9 cellular contexts compared by ENCODE assay signal in the genomic region with DNA sequence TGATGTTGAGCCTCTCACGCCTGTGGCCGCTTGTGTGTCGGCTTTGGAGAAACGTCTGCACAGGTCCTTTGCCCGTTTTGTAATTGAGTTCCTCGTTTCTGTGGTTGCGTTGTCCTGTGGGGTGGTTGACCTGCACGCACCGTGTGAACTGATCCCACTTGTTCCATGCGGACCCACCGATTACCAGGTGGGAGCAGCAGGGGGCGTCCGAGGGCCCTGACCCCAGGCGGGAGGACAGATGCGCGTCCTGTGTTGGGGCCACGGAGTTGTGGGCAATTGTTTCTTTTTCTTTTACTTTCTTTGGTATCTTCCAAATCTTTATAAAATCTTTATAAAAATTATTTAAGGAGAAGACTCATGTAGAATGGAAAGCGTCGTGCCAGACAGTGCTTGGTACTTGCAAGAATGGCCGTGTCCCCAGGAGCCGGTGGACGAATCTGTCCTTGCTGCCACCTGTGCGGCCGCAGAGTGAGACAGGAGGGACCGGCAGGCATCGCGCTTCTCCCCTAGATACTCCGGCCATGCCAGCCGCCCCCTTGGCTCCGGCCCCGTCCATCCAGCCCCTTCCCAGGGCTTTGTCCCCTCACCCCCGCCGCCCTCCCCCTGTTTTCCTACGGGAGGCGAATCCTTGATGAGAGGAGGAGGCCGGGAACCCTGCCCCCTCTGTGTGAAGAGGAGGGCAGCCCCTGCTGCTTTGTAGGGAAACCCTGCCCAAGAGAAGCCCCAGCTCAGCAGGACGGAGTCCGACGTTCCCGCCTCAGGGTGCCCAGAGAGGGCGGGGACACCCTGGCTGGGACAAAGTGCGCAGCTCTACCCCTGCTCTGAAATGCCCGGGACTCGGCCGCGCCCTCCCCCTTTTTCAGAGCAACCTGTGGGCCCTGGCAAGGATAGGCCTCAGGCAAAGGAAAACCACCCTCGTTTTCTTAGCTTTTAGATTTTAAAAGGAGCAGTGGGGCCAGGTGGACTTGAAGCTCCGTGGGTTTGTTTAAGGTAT. TPM values are rescaled to one million over a fixed set of nuclear protein-coding genes. Genes with fewer than 3 reads are reported as not detected.
DNase-seq lines count a peak whose midpoint lies in the region; ATAC-seq and TF ChIP-seq lines count a peak whose summit lies in the region.
"Had no signal": no experiment of that assay in that cellular context is flagged by ENCODE, and none has a peak within 500 bp of the region (broad histone marks: within the 10 kb centered on the region; RNA-seq: fewer than 3 reads in every experiment).

No MANE protein-coding gene starts in this region.

- no peaks in the 10 kb centered on the region for H3K4me1 ChIP-seq in cardiac muscle cell (ENCODE audit: low read depth)
- no peaks in the 10 kb centered on the region for H3K4me1 ChIP-seq in psoas muscle
- H3K4me1 ChIP-seq in SK-N-SH (ENCODE audit: control insufficient read depth in 1 of 2, insufficient read depth in 2 of 2, low read depth in 1 of 2, low read length in 1 of 2): peaks cover 0 to 11% of the 10 kb centered on the region in 2 experiments; a peak in 1 of 4 replicates
- H3K4me1 ChIP-seq: thyroid gland had no signal

- H3K79me2 ChIP-seq in SK-N-SH (ENCODE audit: insufficient read depth): no peaks in the 10 kb centered on the region

- no peaks in the 10 kb centered on the region for H3K9me2 ChIP-seq in SK-N-SH

- TF ChIP-seq EP300 in SK-N-SH (IDR thresholded peaks at IDR 0.05; ENCODE audit: borderline replicate concordance in 1 of 2, low read depth in 1 of 2, low read length in 1 of 2): no peak

- POLR2A ChIA-PET in SK-N-SH (lab: Yijun Ruan, JAX): no interaction called here

- H3K27me3 ChIP-seq in cardiac muscle cell (no peaks in the 10 kb centered on the region), psoas muscle (ENCODE audit: insufficient read depth in 3 of 3, low read length in 2 of 3) (peaks cover 0 to 50% (median 10%) of the 10 kb centered on the region in 3 donors), SK-N-SH (ENCODE audit: insufficient read depth) (no peaks in the 10 kb centered on the region)
- H3K27me3 ChIP-seq: thyroid gland had no signal

- H4K20me1 ChIP-seq in SK-N-SH (ENCODE audit: insufficient read depth): no peaks in the 10 kb centered on the region

- intact Hi-C loops in Right ventricle myocardium inferior (cut with DNase I) (no loop called here), psoas muscle (cut with DNase I) (no loop called here)

- DNase-seq in cardiac muscle cell (ENCODE audit: low read depth in 1 of 2, low spot score in 1 of 2) (peak; percentile 26 to 62), Right ventricle myocardium inferior (ENCODE audit: missing footprints) (no peak), activated T-cell treated with anti-CD3 and anti-CD28 coated beads for 1 hour (ENCODE audit: low read depth) (peak; percentile 31), fibroblast of the aortic adventitia (ENCODE audit: low read depth) (peak; percentile 9), psoas muscle (no peak), SK-N-SH (no peak)

- no peaks in the 10 kb centered on the region for H3F3A ChIP-seq in SK-N-SH (replicated peaks; ENCODE audit: insufficient read depth)

- no peak overlapping the region for H3K9ac ChIP-seq in SK-N-SH

- ATAC-seq in Right ventricle myocardium inferior (no peak), psoas muscle (peak in 1 of 4 donors; percentile 50), GM19328 (IDR thresholded peaks at IDR 0.05; ENCODE audit: unreplicated experiment) (no peak), HG03280 (IDR thresholded peaks at IDR 0.05; ENCODE audit: unreplicated experiment) (no peak)

- H3K36me3 ChIP-seq in cardiac muscle cell: no peaks in the 10 kb centered on the region
- no peaks in the 10 kb centered on the region for H3K36me3 ChIP-seq in psoas muscle (ENCODE audit: insufficient read depth in 1 of 2, low read depth in 1 of 2)
- no peaks in the 10 kb centered on the region for H3K36me3 ChIP-seq in SK-N-SH (replicated peaks in 1 of 2; ENCODE audit: control insufficient read depth in 1 of 2, insufficient read depth in 2 of 2, low read length in 1 of 2)

- TF ChIP-seq CTCF in cardiac muscle cell (IDR thresholded peaks at IDR 0.05; ENCODE audit: low read depth, low read length) (peak; percentile 64), fibroblast of the aortic adventitia (IDR thresholded peaks at IDR 0.05; ENCODE audit: insufficient read depth, low read length) (peak; percentile 59), psoas muscle (IDR thresholded peaks at IDR 0.05) (peak; percentile 41), SK-N-SH (IDR thresholded peaks at IDR 0.05) (no peak)

- no peak overlapping the region for H3K27ac ChIP-seq in cardiac muscle cell
- H3K27ac ChIP-seq in psoas muscle: no peak overlapping the region
- H3K27ac ChIP-seq in SK-N-SH (ENCODE audit: low read depth in 2 of 2, low read length in 1 of 2): no peak overlapping the region; a peak in 1 of 4 replicates
- H3K27ac ChIP-seq: thyroid gland had no signal

- TF ChIP-seq RAD21 in SK-N-SH (IDR thresholded peaks at IDR 0.05; ENCODE audit: low read length): no peak

- WGBS in psoas muscle, 3 donors: 46 to 48% (median 48%) methylated on average over 44 to 48 of the region's 48 CpGs
- WGBS in SK-N-SH (ENCODE audit: low lambda C conversion rate): 90% methylated on average over 33 of the region's 48 CpGs

- H3K4me3 ChIP-seq in cardiac muscle cell (no peak overlapping the region), fibroblast of the aortic adventitia (ENCODE audit: low read depth, low read length) (no peak overlapping the region), psoas muscle (no peak overlapping the region), SK-N-SH (ENCODE audit: low read depth in 2 of 2, low read length in 1 of 2) (no peak overlapping the region)
- H3K4me3 ChIP-seq: thyroid gland had no signal

- no peaks in the 10 kb centered on the region for H3K9me3 ChIP-seq in cardiac muscle cell (ENCODE audit: low read depth)
- no peaks in the 10 kb centered on the region for H3K9me3 ChIP-seq in psoas muscle
- H3K9me3 ChIP-seq in SK-N-SH: no peaks in the 10 kb centered on the region
- H3K9me3 ChIP-seq: thyroid gland had no signal

- no peak overlapping the region for H3K4me2 ChIP-seq in SK-N-SH

- CTCF ChIA-PET in SK-N-SH (lab: Yijun Ruan, JAX): interaction anchor here (1.1 to 1.2 kb wide), 3 partner anchors 48 to 104 kb away, joined by 3 to 4 read pairs (median 3); no protein-coding TSS in a partner anchor

- H2AFZ ChIP-seq in SK-N-SH (ENCODE audit: low read depth): no peak overlapping the region

TF ChIP-seq in SK-N-SH, 30 proteins besides CTCF, POLR2A, EP300 and RAD21 (continues in another document):
- TF ChIP-seq, protein P1, sequence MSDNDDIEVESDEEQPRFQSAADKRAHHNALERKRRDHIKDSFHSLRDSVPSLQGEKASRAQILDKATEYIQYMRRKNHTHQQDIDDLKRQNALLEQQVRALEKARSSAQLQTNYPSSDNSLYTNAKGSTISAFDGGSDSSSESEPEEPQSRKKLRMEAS (IDR thresholded peaks at IDR 0.05; ENCODE audit: low read depth): no peak
- TF ChIP-seq SIN3A (IDR thresholded peaks at IDR 0.05; ENCODE audit: borderline replicate concordance, low read depth, low read length) (no peak), RFX5 (IDR thresholded peaks at IDR 0.05; ENCODE audit: low read length) (no peak), ELF1 (IDR thresholded peaks at IDR 0.05) (no peak), FOXJ3 (CRISPR knock-in tag; IDR thresholded peaks at IDR 0.05) (no peak), GABPA (IDR thresholded peaks at IDR 0.05; ENCODE audit: low read depth) (no peak), MXI1 (IDR thresholded peaks at IDR 0.05; ENCODE audit: low read depth, low read length) (no peak), NFIC (IDR thresholded peaks at IDR 0.05; ENCODE audit: borderline replicate concordance) (no peak), EZH2phosphoT487 (IDR thresholded peaks at IDR 0.05; ENCODE audit: borderline replicate concordance, low read depth) (no peak), GATA2 (CRISPR knock-in tag; IDR thresholded peaks at IDR 0.05) (no peak), YY1 (IDR thresholded peaks at IDR 0.05; ENCODE audit: low read depth) (no peak), CHD2 (IDR thresholded peaks at IDR 0.05; ENCODE audit: low read length, partially characterized antibody) (no peak), NRF1 (IDR thresholded peaks at IDR 0.05; ENCODE audit: low read depth, low read length) (no peak), TEAD4 (IDR thresholded peaks at IDR 0.05; ENCODE audit: borderline replicate concordance, insufficient read depth) (no peak), TCF12 (IDR thresholded peaks at IDR 0.05) (no peak), RXRA (IDR thresholded peaks at IDR 0.05; ENCODE audit: borderline replicate concordance, low read depth) (no peak)

RNA-seq across cellular contexts. Expression of a gene that starts 41.7 kb away (rescaled TPM):
- 46.8 and 50.9 TPM in 2 replicates for total RNA-seq in cardiac muscle cell
- polyA plus RNA-seq in cardiac muscle cell: 43.8 and 44.6 TPM in 2 replicates
- total RNA-seq in Right ventricle myocardium inferior: 16.4 TPM
- 1.6 and 3.5 TPM in 2 replicates for total RNA-seq in fibroblast of the aortic adventitia (ENCODE audit: low replicate concordance)
- 1 to 10 TPM in 1 of 4 donors, under 1 TPM in 2, not detected in 1; 0.44 to 2.3 (median 0.53) TPM for total RNA-seq in psoas muscle
- under 1 TPM; 0.07 to 0.40 (median 0.17) TPM for polyA plus RNA-seq in psoas muscle
- 20.1 and 24.2 TPM in 2 replicates for polyA plus RNA-seq in SK-N-SH (2012; rRNA removed)
- polyA plus RNA-seq in SK-N-SH (2012; cell fraction: cytosol; rRNA removed): 14.0 and 18.0 TPM in 2 replicates
- polyA plus RNA-seq in SK-N-SH (2012; cell fraction: nucleus; rRNA removed): 35.2 and 59.1 TPM in 2 replicates

Comparison
In these comparisons a context has a peak if more than half of its experiments do, and no peak if none do; other contexts are left out.
1. DNase-seq: peak in cardiac muscle cell (2 of 2), activated T-cell treated with anti-CD3 and anti-CD28 coated beads for 1 hour (single experiment) and fibroblast of the aortic adventitia (single experiment); none in Right ventricle myocardium inferior (single experiment), psoas muscle (0 of 2) and SK-N-SH (single experiment).